ENCODE assay signal across 1 cellular context in genomic region chr1:103171041-103171590, GRCh38.
TF ChIP-seq lines count a peak whose summit lies in the region.

No MANE protein-coding gene starts in this region.

TF ChIP-seq in WTC11, 78 proteins besides CTCF, POLR2A, EP300 and RAD21:
- TF ChIP-seq, protein P1, sequence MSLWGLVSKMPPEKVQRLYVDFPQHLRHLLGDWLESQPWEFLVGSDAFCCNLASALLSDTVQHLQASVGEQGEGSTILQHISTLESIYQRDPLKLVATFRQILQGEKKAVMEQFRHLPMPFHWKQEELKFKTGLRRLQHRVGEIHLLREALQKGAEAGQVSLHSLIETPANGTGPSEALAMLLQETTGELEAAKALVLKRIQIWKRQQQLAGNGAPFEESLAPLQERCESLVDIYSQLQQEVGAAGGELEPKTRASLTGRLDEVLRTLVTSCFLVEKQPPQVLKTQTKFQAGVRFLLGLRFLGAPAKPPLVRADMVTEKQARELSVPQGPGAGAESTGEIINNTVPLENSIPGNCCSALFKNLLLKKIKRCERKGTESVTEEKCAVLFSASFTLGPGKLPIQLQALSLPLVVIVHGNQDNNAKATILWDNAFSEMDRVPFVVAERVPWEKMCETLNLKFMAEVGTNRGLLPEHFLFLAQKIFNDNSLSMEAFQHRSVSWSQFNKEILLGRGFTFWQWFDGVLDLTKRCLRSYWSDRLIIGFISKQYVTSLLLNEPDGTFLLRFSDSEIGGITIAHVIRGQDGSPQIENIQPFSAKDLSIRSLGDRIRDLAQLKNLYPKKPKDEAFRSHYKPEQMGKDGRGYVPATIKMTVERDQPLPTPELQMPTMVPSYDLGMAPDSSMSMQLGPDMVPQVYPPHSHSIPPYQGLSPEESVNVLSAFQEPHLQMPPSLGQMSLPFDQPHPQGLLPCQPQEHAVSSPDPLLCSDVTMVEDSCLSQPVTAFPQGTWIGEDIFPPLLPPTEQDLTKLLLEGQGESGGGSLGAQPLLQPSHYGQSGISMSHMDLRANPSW (CRISPR knock-in tag; conservative IDR thresholded peaks at IDR 0.05; ENCODE audit: low read depth): no peak
- TF ChIP-seq, protein P2, sequence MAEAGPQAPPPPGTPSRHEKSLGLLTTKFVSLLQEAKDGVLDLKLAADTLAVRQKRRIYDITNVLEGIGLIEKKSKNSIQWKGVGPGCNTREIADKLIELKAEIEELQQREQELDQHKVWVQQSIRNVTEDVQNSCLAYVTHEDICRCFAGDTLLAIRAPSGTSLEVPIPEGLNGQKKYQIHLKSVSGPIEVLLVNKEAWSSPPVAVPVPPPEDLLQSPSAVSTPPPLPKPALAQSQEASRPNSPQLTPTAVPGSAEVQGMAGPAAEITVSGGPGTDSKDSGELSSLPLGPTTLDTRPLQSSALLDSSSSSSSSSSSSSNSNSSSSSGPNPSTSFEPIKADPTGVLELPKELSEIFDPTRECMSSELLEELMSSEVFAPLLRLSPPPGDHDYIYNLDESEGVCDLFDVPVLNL (CRISPR knock-in tag; IDR thresholded peaks at IDR 0.05; ENCODE audit: borderline replicate concordance, low read depth): no peak
- no peak for TF ChIP-seq ZNF512 (CRISPR knock-in tag; IDR thresholded peaks at IDR 0.05; ENCODE audit: borderline replicate concordance)
- no peak for TF ChIP-seq ATF3 (CRISPR knock-in tag; conservative IDR thresholded peaks at IDR 0.05)
- TF ChIP-seq ATF6 (CRISPR knock-in tag; IDR thresholded peaks at IDR 0.05): no peak
- TF ChIP-seq, protein P3, sequence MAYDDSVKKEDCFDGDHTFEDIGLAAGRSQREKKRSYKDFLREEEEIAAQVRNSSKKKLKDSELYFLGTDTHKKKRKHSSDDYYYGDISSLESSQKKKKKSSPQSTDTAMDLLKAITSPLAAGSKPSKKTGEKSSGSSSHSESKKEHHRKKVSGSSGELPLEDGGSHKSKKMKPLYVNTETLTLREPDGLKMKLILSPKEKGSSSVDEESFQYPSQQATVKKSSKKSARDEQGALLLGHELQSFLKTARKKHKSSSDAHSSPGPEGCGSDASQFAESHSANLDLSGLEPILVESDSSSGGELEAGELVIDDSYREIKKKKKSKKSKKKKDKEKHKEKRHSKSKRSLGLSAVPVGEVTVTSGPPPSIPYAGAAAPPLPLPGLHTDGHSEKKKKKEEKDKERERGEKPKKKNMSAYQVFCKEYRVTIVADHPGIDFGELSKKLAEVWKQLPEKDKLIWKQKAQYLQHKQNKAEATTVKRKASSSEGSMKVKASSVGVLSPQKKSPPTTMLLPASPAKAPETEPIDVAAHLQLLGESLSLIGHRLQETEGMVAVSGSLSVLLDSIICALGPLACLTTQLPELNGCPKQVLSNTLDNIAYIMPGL (CRISPR knock-in tag; IDR thresholded peaks at IDR 0.05): no peak
- TF ChIP-seq SP1 (CRISPR knock-in tag; conservative IDR thresholded peaks at IDR 0.05): no peak
- TF ChIP-seq ETV6 (CRISPR knock-in tag; IDR thresholded peaks at IDR 0.05): no peak
- no peak for TF ChIP-seq JAZF1 (CRISPR knock-in tag; IDR thresholded peaks at IDR 0.05)
- TF ChIP-seq, protein P4, sequence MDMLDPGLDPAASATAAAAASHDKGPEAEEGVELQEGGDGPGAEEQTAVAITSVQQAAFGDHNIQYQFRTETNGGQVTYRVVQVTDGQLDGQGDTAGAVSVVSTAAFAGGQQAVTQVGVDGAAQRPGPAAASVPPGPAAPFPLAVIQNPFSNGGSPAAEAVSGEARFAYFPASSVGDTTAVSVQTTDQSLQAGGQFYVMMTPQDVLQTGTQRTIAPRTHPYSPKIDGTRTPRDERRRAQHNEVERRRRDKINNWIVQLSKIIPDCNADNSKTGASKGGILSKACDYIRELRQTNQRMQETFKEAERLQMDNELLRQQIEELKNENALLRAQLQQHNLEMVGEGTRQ (CRISPR knock-in tag; IDR thresholded peaks at IDR 0.05): no peak
- TF ChIP-seq ZBTB21 (CRISPR knock-in tag; IDR thresholded peaks at IDR 0.05; ENCODE audit: borderline replicate concordance): no peak
- TF ChIP-seq TEAD4 (CRISPR knock-in tag; IDR thresholded peaks at IDR 0.05): no peak
- no peak for TF ChIP-seq TP53 (CRISPR knock-in tag; IDR thresholded peaks at IDR 0.05)
- TF ChIP-seq ATF1 (CRISPR knock-in tag; IDR thresholded peaks at IDR 0.05): no peak
- TF ChIP-seq ZNF317 (CRISPR knock-in tag; IDR thresholded peaks at IDR 0.05; ENCODE audit: borderline replicate concordance, low read depth): no peak
- no peak for TF ChIP-seq MAX (CRISPR knock-in tag; IDR thresholded peaks at IDR 0.05)
- no peak for TF ChIP-seq JUN (CRISPR knock-in tag; IDR thresholded peaks at IDR 0.05)
- TF ChIP-seq, protein P5, sequence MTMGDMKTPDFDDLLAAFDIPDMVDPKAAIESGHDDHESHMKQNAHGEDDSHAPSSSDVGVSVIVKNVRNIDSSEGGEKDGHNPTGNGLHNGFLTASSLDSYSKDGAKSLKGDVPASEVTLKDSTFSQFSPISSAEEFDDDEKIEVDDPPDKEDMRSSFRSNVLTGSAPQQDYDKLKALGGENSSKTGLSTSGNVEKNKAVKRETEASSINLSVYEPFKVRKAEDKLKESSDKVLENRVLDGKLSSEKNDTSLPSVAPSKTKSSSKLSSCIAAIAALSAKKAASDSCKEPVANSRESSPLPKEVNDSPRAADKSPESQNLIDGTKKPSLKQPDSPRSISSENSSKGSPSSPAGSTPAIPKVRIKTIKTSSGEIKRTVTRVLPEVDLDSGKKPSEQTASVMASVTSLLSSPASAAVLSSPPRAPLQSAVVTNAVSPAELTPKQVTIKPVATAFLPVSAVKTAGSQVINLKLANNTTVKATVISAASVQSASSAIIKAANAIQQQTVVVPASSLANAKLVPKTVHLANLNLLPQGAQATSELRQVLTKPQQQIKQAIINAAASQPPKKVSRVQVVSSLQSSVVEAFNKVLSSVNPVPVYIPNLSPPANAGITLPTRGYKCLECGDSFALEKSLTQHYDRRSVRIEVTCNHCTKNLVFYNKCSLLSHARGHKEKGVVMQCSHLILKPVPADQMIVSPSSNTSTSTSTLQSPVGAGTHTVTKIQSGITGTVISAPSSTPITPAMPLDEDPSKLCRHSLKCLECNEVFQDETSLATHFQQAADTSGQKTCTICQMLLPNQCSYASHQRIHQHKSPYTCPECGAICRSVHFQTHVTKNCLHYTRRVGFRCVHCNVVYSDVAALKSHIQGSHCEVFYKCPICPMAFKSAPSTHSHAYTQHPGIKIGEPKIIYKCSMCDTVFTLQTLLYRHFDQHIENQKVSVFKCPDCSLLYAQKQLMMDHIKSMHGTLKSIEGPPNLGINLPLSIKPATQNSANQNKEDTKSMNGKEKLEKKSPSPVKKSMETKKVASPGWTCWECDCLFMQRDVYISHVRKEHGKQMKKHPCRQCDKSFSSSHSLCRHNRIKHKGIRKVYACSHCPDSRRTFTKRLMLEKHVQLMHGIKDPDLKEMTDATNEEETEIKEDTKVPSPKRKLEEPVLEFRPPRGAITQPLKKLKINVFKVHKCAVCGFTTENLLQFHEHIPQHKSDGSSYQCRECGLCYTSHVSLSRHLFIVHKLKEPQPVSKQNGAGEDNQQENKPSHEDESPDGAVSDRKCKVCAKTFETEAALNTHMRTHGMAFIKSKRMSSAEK (CRISPR knock-in tag; IDR thresholded peaks at IDR 0.05; ENCODE audit: borderline replicate concordance): no peak
- no peak for TF ChIP-seq PRRX2 (CRISPR knock-in tag; IDR thresholded peaks at IDR 0.05)
- no peak for TF ChIP-seq ZNF263 (CRISPR knock-in tag; IDR thresholded peaks at IDR 0.05; ENCODE audit: low read depth)
